Comparison of ENCODE assay signal across 8 cellular contexts in the genomic region with DNA sequence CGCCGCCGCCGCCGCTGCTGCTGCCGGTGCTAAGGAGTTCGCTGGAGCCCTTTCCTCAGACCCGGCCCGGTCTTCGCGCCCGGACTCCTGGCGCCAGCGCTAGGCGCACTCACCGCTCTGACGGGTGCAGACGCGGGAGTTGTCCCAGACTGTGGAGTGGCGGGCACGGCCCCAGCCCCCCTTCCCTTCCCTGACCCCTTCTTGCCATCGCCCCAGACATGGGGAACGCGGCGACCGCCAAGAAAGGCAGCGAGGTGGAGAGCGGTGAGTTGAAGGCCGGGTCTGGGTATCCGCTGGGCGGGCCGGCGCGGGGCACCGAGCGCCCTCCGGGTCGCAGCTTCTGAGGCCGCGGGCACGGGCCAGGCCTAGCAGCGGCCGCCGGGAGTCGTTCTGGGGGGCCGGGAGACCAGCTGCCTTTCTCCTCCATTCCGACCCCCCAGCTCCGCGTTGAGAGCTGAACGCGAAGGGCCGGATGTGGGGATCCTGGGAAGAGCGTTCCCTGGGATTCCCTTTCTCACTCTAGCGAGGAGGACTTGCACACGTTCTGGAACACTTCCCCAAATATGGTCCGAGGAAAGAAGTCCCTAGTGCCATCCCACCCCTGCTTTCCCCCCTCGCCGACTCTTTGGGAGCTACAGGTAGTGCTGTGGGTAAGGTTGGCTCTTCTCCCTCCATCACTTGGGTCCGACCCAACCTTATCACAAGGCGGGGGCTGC.
DNase-seq lines count a peak whose midpoint lies in the region; ATAC-seq and TF ChIP-seq lines count a peak whose summit lies in the region.

No MANE protein-coding gene starts in this region.

- peak overlapping the region; percentile 79 for H3K9ac ChIP-seq in SK-N-MC (ENCODE audit: insufficient read length)
- H3K9ac ChIP-seq in endodermal cell (ENCODE audit: extremely low read depth, low read length, poor library complexity, severe bottlenecking) = peak overlapping the region; percentile 44

- 0% methylated on average over 18 to 59 of the region's 60 CpGs for WGBS in endodermal cell (ENCODE audit: insufficient coverage in 1 of 2, insufficient read length in 1 of 2), 2 experiments
- WGBS in upper lobe of left lung, 2 donors = 0 to 2% methylated on average over 23 to 44 of the region's 60 CpGs

- peak overlapping the region; percentile 87 for H3K27ac Mint-ChIP-seq in endodermal cell
- H3K27ac Mint-ChIP-seq in mesothelial cell of epicardium = peak overlapping the region; percentile 95

- DNase-seq in Daoy (ENCODE audit: low read depth) (peak; percentile 68), SK-N-MC (ENCODE audit: low read depth, low spot score) (no peak), endodermal cell (peak; percentile 91), mesothelial cell of epicardium (ENCODE audit: low spot score in 2 of 2, unreplicated experiment in 2 of 2) (peak in 1 of 2 experiments; percentile 22), upper lobe of left lung (no peak)

- H3K9me3 Mint-ChIP-seq in endodermal cell (no peaks in the 10 kb centered on the region), mesothelial cell of epicardium (peaks cover under 1% of the 10 kb centered on the region)

- no peak for TF ChIP-seq EP300 in upper lobe of left lung (IDR thresholded peaks at IDR 0.05)

- H3K4me1 ChIP-seq in endodermal cell (ENCODE audit: control insufficient read depth, insufficient read depth, low read length) (peaks cover 3% of the 10 kb centered on the region), upper lobe of left lung (peaks cover 3 to 19% (median 8%) of the 10 kb centered on the region in 4 donors)

- H3K36me3 Mint-ChIP-seq in endodermal cell (ENCODE audit: low read depth) (no peaks in the 10 kb centered on the region), mesothelial cell of epicardium (peaks cover 2% of the 10 kb centered on the region)

- H3K9me3 ChIP-seq in SK-N-MC (ENCODE audit: low read depth, low read length) = no peaks in the 10 kb centered on the region
- no peaks in the 10 kb centered on the region for H3K9me3 ChIP-seq in endodermal cell (ENCODE audit: control insufficient read depth, low read length)
- H3K9me3 ChIP-seq in upper lobe of left lung = no peaks in the 10 kb centered on the region

- H3K4me1 Mint-ChIP-seq in endodermal cell (peaks cover 9% of the 10 kb centered on the region), mesothelial cell of epicardium (peaks cover 25% of the 10 kb centered on the region)

- TF ChIP-seq POLR2A in upper lobe of left lung (IDR thresholded peaks at IDR 0.05) = no peak

- peak overlapping the region; percentile 95 for H3K4me3 ChIP-seq in SK-N-MC
- peak overlapping the region; percentile 85 for H3K4me3 ChIP-seq in endodermal cell (ENCODE audit: low read length)
- peak overlapping the region; percentile 72 to 89 (median 76) for H3K4me3 ChIP-seq in upper lobe of left lung

- peak; percentile 48 for ATAC-seq in GM19395 (IDR thresholded peaks at IDR 0.05; ENCODE audit: unreplicated experiment)
- ATAC-seq in HG03432 (IDR thresholded peaks at IDR 0.05; ENCODE audit: unreplicated experiment) = peak; percentile 40
- peak; percentile 66 to 68 for ATAC-seq in upper lobe of left lung (ENCODE audit: low FRiP score in 2 of 2)
- ATAC-seq in HG03565 (IDR thresholded peaks at IDR 0.05; ENCODE audit: unreplicated experiment) = no peak

- H3K4me3 Mint-ChIP-seq in endodermal cell (peak overlapping the region; percentile 90), mesothelial cell of epicardium (peak overlapping the region; percentile 89)

- no peaks in the 10 kb centered on the region for H3K27me3 Mint-ChIP-seq in endodermal cell (ENCODE audit: insufficient read depth)
- no peaks in the 10 kb centered on the region for H3K27me3 Mint-ChIP-seq in mesothelial cell of epicardium (ENCODE audit: low read depth)

- H3K36me3 ChIP-seq in SK-N-MC (ENCODE audit: insufficient read depth, low read length) = peaks cover 15% of the 10 kb centered on the region
- no peaks in the 10 kb centered on the region for H3K36me3 ChIP-seq in endodermal cell (ENCODE audit: control insufficient read depth, insufficient read depth, low read length)
- H3K36me3 ChIP-seq in upper lobe of left lung = no peaks in the 10 kb centered on the region

- TF ChIP-seq CTCF in endodermal cell (conservative IDR thresholded peaks at IDR 0.05) = no peak
- TF ChIP-seq CTCF in mesothelial cell of epicardium (IDR thresholded peaks at IDR 0.05; ENCODE audit: unreplicated experiment) = no peak
- no peak for TF ChIP-seq CTCF in upper lobe of left lung (IDR thresholded peaks at IDR 0.05)

- H3K27me3 ChIP-seq in endodermal cell (ENCODE audit: control insufficient read depth, insufficient read depth, low read length, poor library complexity, severe bottlenecking) (no peaks in the 10 kb centered on the region), upper lobe of left lung (no peaks in the 10 kb centered on the region)

- H3K27ac ChIP-seq in SK-N-MC = no peak overlapping the region
- H3K27ac ChIP-seq in endodermal cell (ENCODE audit: low read depth, low read length) = peak overlapping the region; percentile 66
- peak overlapping the region; percentile 64 to 88 (median 78) for H3K27ac ChIP-seq in upper lobe of left lung

Comparison
In these comparisons a context has a peak if more than half of its experiments do, and no peak if none do; other contexts are left out.
1. DNase-seq: peak in Daoy (single experiment) and endodermal cell (single experiment); none in SK-N-MC (single experiment) and upper lobe of left lung (0 of 2).
2. Peak in every context shown above with its lines, with median percentiles within 50 percentile points of each other: H3K4me3 ChIP-seq.